ENCODE assay signal across 25 cellular contexts in genomic region chr1:3940081-3940755, GRCh38. TPM values are rescaled to one million over a fixed set of nuclear protein-coding genes. Genes with fewer than 3 reads are reported as not detected.
DNase-seq lines count a peak whose midpoint lies in the region; ATAC-seq, FAIRE-seq and TF ChIP-seq lines count a peak whose summit lies in the region.
"Had no signal": no experiment of that assay in that cellular context is flagged by ENCODE, and none has a peak within 500 bp of the region (broad histone marks: within the 10 kb centered on the region; RNA-seq: fewer than 3 reads in every experiment).

No MANE protein-coding gene starts in this region.

- no peak overlapping the region for H2AFZ ChIP-seq in SK-N-SH (ENCODE audit: low read depth)
- H2AFZ ChIP-seq: GM23248 had no signal

- 8% methylated on average over 11 of the region's 15 CpGs for WGBS in SK-N-SH (ENCODE audit: low lambda C conversion rate)

- H3K4me3 ChIP-seq in SK-N-SH (ENCODE audit: low read depth in 2 of 2, low read length in 1 of 2) (no peak overlapping the region), kidney (ENCODE audit: low read length in 2 of 2) (no peak overlapping the region)
- H3K4me3 ChIP-seq: A549; BLaER1 treated with 17β-estradiol and CSF1 and Interleukin-3, amounts not matched to agents 10 nM and 100 nM; GM23248; SJSA1 had no signal

- TF ChIP-seq RAD21 in SK-N-SH (IDR thresholded peaks at IDR 0.05; ENCODE audit: low read length): no peak

- H3K27ac ChIP-seq in SK-N-SH (ENCODE audit: low read depth in 2 of 2, low read length in 1 of 2) (no peak overlapping the region), kidney (ENCODE audit: low read depth in 2 of 2, low read length in 2 of 2) (no peak overlapping the region)
- H3K27ac ChIP-seq: A549; BLaER1 treated with 17β-estradiol and CSF1 and Interleukin-3, amounts not matched to agents 10 nM and 100 nM; GM23248; HL-60; KMS-11; SJSA1 had no signal

- no peak for FAIRE-seq in kidney (lab: Jason Lieb, UNC)
- FAIRE-seq: A549, D721Med, G401.6, RCC 7860 had no signal

- H3K9me3 ChIP-seq in SK-N-SH (no peaks in the 10 kb centered on the region), kidney (ENCODE audit: control insufficient read depth in 1 of 2, low read length in 2 of 2) (no peaks in the 10 kb centered on the region)

- H3K27me3 ChIP-seq in SK-N-SH (ENCODE audit: insufficient read depth): no peaks in the 10 kb centered on the region
- H3K27me3 ChIP-seq: BLaER1 treated with 17β-estradiol and CSF1 and Interleukin-3, amounts not matched to agents 10 nM and 100 nM; SJSA1 had no signal

- H3K9ac ChIP-seq in SK-N-SH (no peak overlapping the region), kidney (ENCODE audit: low read length in 2 of 2) (no peak overlapping the region)
- H3K9ac ChIP-seq: BLaER1 treated with 17β-estradiol and CSF1 and Interleukin-3, amounts not matched to agents 10 nM and 100 nM; GM23248; KMS-11 had no signal

- H3K4me2 ChIP-seq in SK-N-SH: no peak overlapping the region
- H3K4me2 ChIP-seq: A549; BLaER1 treated with 17β-estradiol and CSF1 and Interleukin-3, amounts not matched to agents 10 nM and 100 nM; KMS-11 had no signal

- H3K27ac Mint-ChIP-seq in activated T-helper 1 cell treated with anti-CD3 and anti-CD28 coated beads, Interleukin-12 subunit alpha, Interleukin-12 subunit beta, Interleukin-2, Interleukin-4 antibody, amounts not matched to agents 30 ng/mL and 10 ng/mL and 1 ng/mL, durations not matched to agents 14 hours and 24 hours and 36 hours: no peak overlapping the region
- H3K27ac Mint-ChIP-seq: CD4-positive, alpha-beta T cell; IgD-negative memory B cell had no signal

- no peaks in the 10 kb centered on the region for H3K79me2 ChIP-seq in SK-N-SH (ENCODE audit: insufficient read depth)

- no peaks in the 10 kb centered on the region for H3K9me2 ChIP-seq in SK-N-SH

- peaks cover 2% of the 10 kb centered on the region for H3K27me3 Mint-ChIP-seq in activated T-helper 1 cell treated with anti-CD3 and anti-CD28 coated beads, Interleukin-12 subunit alpha, Interleukin-12 subunit beta, Interleukin-2, Interleukin-4 antibody, amounts not matched to agents 30 ng/mL and 10 ng/mL and 1 ng/mL, durations not matched to agents 14 hours and 24 hours and 36 hours (ENCODE audit: insufficient read depth)

- no peaks in the 10 kb centered on the region for H4K20me1 ChIP-seq in SK-N-SH (ENCODE audit: insufficient read depth)
- H4K20me1 ChIP-seq: BLaER1 treated with 17β-estradiol and CSF1 and Interleukin-3, amounts not matched to agents 10 nM and 100 nM had no signal

- CTCF ChIA-PET in SK-N-SH (lab: Yijun Ruan, JAX): interaction anchor here (0.7 to 1.1 kb wide), 2 partner anchors 17 to 29 kb away, joined by 3 to 4 read pairs; no protein-coding TSS in a partner anchor

- H3K36me3 Mint-ChIP-seq in activated T-helper 1 cell treated with anti-CD3 and anti-CD28 coated beads, Interleukin-12 subunit alpha, Interleukin-12 subunit beta, Interleukin-2, Interleukin-4 antibody, amounts not matched to agents 30 ng/mL and 10 ng/mL and 1 ng/mL, durations not matched to agents 14 hours and 24 hours and 36 hours (ENCODE audit: low read depth): no peaks in the 10 kb centered on the region
- H3K36me3 Mint-ChIP-seq: IgD-negative memory B cell had no signal

- H3K4me1 ChIP-seq in SK-N-SH (ENCODE audit: control insufficient read depth in 1 of 2, insufficient read depth in 2 of 2, low read depth in 1 of 2, low read length in 1 of 2) (no peaks in the 10 kb centered on the region; a peak in 1 of 4 replicates), kidney (ENCODE audit: control insufficient read depth in 1 of 2, insufficient read depth in 1 of 2, low read depth in 1 of 2, low read length in 2 of 2) (no peaks in the 10 kb centered on the region)
- H3K4me1 ChIP-seq: SJSA1 had no signal

- no peak for TF ChIP-seq CTCF in SK-N-SH (IDR thresholded peaks at IDR 0.05)
- TF ChIP-seq CTCF in kidney (IDR thresholded peaks at IDR 0.05; ENCODE audit: borderline replicate concordance, extremely low read depth, insufficient read depth): no peak

- H3K4me3 Mint-ChIP-seq in activated T-helper 1 cell treated with anti-CD3 and anti-CD28 coated beads, Interleukin-12 subunit alpha, Interleukin-12 subunit beta, Interleukin-2, Interleukin-4 antibody, amounts not matched to agents 30 ng/mL and 10 ng/mL and 1 ng/mL, durations not matched to agents 14 hours and 24 hours and 36 hours: no peak overlapping the region
- H3K4me3 Mint-ChIP-seq: CD4-positive, alpha-beta T cell; IgD-negative memory B cell had no signal

- ATAC-seq in SK-N-SH treated with all-trans-retinoic acid at 6 μM for 48 hours: no peak

- POLR2A ChIA-PET in SK-N-SH (lab: Yijun Ruan, JAX): no interaction called here

- DNase-seq in SK-N-SH: peak; percentile 55
- DNase-seq in NCI-H69 (lab: John Stamatoyannopoulos, UW): peak; percentile 58
- DNase-seq in kidney: peak; percentile 51
- no peak for DNase-seq in activated T-helper 1 cell treated with anti-CD3 and anti-CD28 coated beads, Interleukin-12 subunit alpha, Interleukin-12 subunit beta, Interleukin-2, Interleukin-4 antibody, amounts not matched to agents 30 ng/mL and 10 ng/mL and 1 ng/mL, durations not matched to agents 14 hours and 24 hours and 36 hours (ENCODE audit: low spot score)
- DNase-seq in SIG-M5 treated with dmso at 0.1 percent for 504 hours (lab: John Stamatoyannopoulos, UW; ENCODE audit: unreplicated experiment): no peak
- no peak for DNase-seq in SW 1271 (lab: John Stamatoyannopoulos, UW)
- DNase-seq: AML-193; CD4-positive, alpha-beta T cell; GM23248; HCEC 1CT; NCI-H1048; NCI-H1436; NCI-H2029; NCI-H446 treated with DMSO at 0.1 percent for 48 hours; NCI-H526 had no signal

- H3K9me3 Mint-ChIP-seq in activated T-helper 1 cell treated with anti-CD3 and anti-CD28 coated beads, Interleukin-12 subunit alpha, Interleukin-12 subunit beta, Interleukin-2, Interleukin-4 antibody, amounts not matched to agents 30 ng/mL and 10 ng/mL and 1 ng/mL, durations not matched to agents 14 hours and 24 hours and 36 hours: peaks cover 5% of the 10 kb centered on the region
- H3K9me3 Mint-ChIP-seq: CD4-positive, alpha-beta T cell had no signal

- no peaks in the 10 kb centered on the region for H3K4me1 Mint-ChIP-seq in activated T-helper 1 cell treated with anti-CD3 and anti-CD28 coated beads, Interleukin-12 subunit alpha, Interleukin-12 subunit beta, Interleukin-2, Interleukin-4 antibody, amounts not matched to agents 30 ng/mL and 10 ng/mL and 1 ng/mL, durations not matched to agents 14 hours and 24 hours and 36 hours (ENCODE audit: low read depth)
- H3K4me1 Mint-ChIP-seq: IgD-negative memory B cell had no signal

- no peaks in the 10 kb centered on the region for H3F3A ChIP-seq in SK-N-SH (replicated peaks; ENCODE audit: insufficient read depth)

- TF ChIP-seq EP300 in SK-N-SH (IDR thresholded peaks at IDR 0.05; ENCODE audit: borderline replicate concordance in 1 of 2, low read depth in 1 of 2, low read length in 1 of 2): no peak

- H3K36me3 ChIP-seq in SK-N-SH (replicated peaks in 1 of 2; ENCODE audit: control insufficient read depth in 1 of 2, insufficient read depth in 2 of 2, low read length in 1 of 2) (no peaks in the 10 kb centered on the region), kidney (ENCODE audit: control insufficient read depth in 1 of 2, insufficient read depth in 2 of 2, low read length in 2 of 2) (no peaks in the 10 kb centered on the region)
- H3K36me3 ChIP-seq: BLaER1 treated with 17β-estradiol and CSF1 and Interleukin-3, amounts not matched to agents 10 nM and 100 nM; SJSA1 had no signal

- intact Hi-C loops in kidney (cut with DNase I): no loop called here
- intact Hi-C loops in activated T-helper 1 cell treated with anti-CD3 and anti-CD28 coated beads, Interleukin-12 subunit alpha, Interleukin-12 subunit beta, Interleukin-2, Interleukin-4 antibody, amounts not matched to agents 30 ng/mL and 10 ng/mL and 1 ng/mL, durations not matched to agents 14 hours and 24 hours and 36 hours (cut with micrococcal nuclease): no loop called here

TF ChIP-seq in SK-N-SH, 30 proteins besides CTCF, POLR2A, EP300 and RAD21:
- TF ChIP-seq MXI1 (IDR thresholded peaks at IDR 0.05; ENCODE audit: low read depth, low read length) (peak; percentile 24; the same call in 1 of the 2 replicates), TCF12 (IDR thresholded peaks at IDR 0.05) (no peak)

TF ChIP-seq in SK-N-SH treated with all-trans-retinoic acid at 6 μM for 48 hours, 23 proteins besides CTCF, POLR2A, EP300 and RAD21 (continues in another document):
- TF ChIP-seq CSDC2 (CRISPR knock-in tag; IDR thresholded peaks at IDR 0.05) (no peak), ZFP3 (CRISPR knock-in tag; IDR thresholded peaks at IDR 0.05) (no peak), ZC3H10 (CRISPR knock-in tag; IDR thresholded peaks at IDR 0.05) (no peak), OSR1 (CRISPR knock-in tag; IDR thresholded peaks at IDR 0.05) (no peak), SNAI2 (CRISPR knock-in tag; IDR thresholded peaks at IDR 0.05) (no peak), RARB (CRISPR knock-in tag; IDR thresholded peaks at IDR 0.05) (no peak), GLIS3 (CRISPR knock-in tag; IDR thresholded peaks at IDR 0.05) (no peak), BACH2 (CRISPR knock-in tag; IDR thresholded peaks at IDR 0.05; ENCODE audit: borderline replicate concordance) (no peak), ISL1 (CRISPR knock-in tag; IDR thresholded peaks at IDR 0.05) (no peak)

RNA-seq across cellular contexts. Expression of gene C1orf174, which starts 40.1 kb away (rescaled TPM):
- 21.4 and 22.8 TPM in 2 replicates for polyA plus RNA-seq in SK-N-SH (2012; rRNA removed)
- 17.2 and 19.5 TPM in 2 replicates for polyA plus RNA-seq in SK-N-SH (2012; cell fraction: cytosol; rRNA removed)
- 39.6 and 40.5 TPM in 2 replicates for polyA plus RNA-seq in SK-N-SH (2012; cell fraction: nucleus; rRNA removed)
- total RNA-seq in kidney: 16.8 TPM
- 15.9 TPM for polyA plus RNA-seq in kidney (ENCODE audit: insufficient read depth, low read depth, low replicate concordance)
- total RNA-seq in activated T-helper 1 cell treated with anti-CD3 and anti-CD28 coated beads, Interleukin-12 subunit alpha, Interleukin-12 subunit beta, Interleukin-2, Interleukin-4 antibody, amounts not matched to agents 30 ng/mL and 10 ng/mL and 1 ng/mL, durations not matched to agents 14 hours and 24 hours and 36 hours: 45.1 TPM in 2 replicates

Comparison
In these comparisons a context has a peak if more than half of its experiments do, and no peak if none do; other contexts are left out.
1. DNase-seq: peak in SK-N-SH (single experiment), NCI-H69 (single experiment) and kidney (single experiment); none in activated T-helper 1 cell treated with anti-CD3 and anti-CD28 coated beads, Interleukin-12 subunit alpha, Interleukin-12 subunit beta, Interleukin-2, Interleukin-4 antibody, amounts not matched to agents 30 ng/mL and 10 ng/mL and 1 ng/mL, durations not matched to agents 14 hours and 24 hours and 36 hours (single experiment), SIG-M5 treated with dmso at 0.1 percent for 504 hours (single experiment) and SW 1271 (0 of 2).